ENCODE assay signal across 12 cellular contexts in genomic region chr12:52126605-52127578, GRCh38. TPM values are rescaled to one million over a fixed set of nuclear protein-coding genes. Genes with fewer than 3 reads are reported as not detected.
A peak's percentile ranks its signal among the peaks of the same experiment; 100 is the strongest.
DNase-seq lines count a peak whose midpoint lies in the region; TF ChIP-seq lines count a peak whose summit lies in the region.
"Had no signal": no experiment of that assay in that cellular context is flagged by ENCODE, and none has a peak within 500 bp of the region (broad histone marks: within the 10 kb centered on the region; RNA-seq: fewer than 3 reads in every experiment).

No MANE protein-coding gene starts in this region.

- H3K9ac ChIP-seq in BLaER1, result 0 out of 2 replicates have a peak overlapping the region, but pooled peaks have one; percentile 8

- no peak overlapping the region for H3K4me3 Mint-ChIP-seq in osteocyte (ENCODE audit: unreplicated experiment)

- no peaks in the 10 kb centered on the region for H4K20me1 ChIP-seq in BLaER1

- no peak overlapping the region for H3K4me3 ChIP-seq in BLaER1
- no peak overlapping the region for H3K4me3 ChIP-seq in SJCRH30
- H3K4me3 ChIP-seq: MG63, skin epidermis had no signal

- H3K4me1 ChIP-seq in BLaER1 (peaks cover 93% of the 10 kb centered on the region), SJCRH30 (peaks cover 14% of the 10 kb centered on the region; the same call in 1 of the 2 replicates)

- H3K36me3 ChIP-seq in BLaER1 (no peaks in the 10 kb centered on the region), SJCRH30 (no peaks in the 10 kb centered on the region)
- H3K36me3 ChIP-seq: MG63 had no signal

- intact Hi-C loops in cardiac septum (cut with DNase I), result no loop called here

- no peaks in the 10 kb centered on the region for H3K27me3 Mint-ChIP-seq in osteocyte (ENCODE audit: unreplicated experiment)

- peak; percentile 78 for DNase-seq in NCI-H69 (lab: John Stamatoyannopoulos, UW)
- peak; percentile 73 for DNase-seq in cardiac septum (ENCODE audit: low spot score)
- no peak for DNase-seq in osteocyte (ENCODE audit: extremely low spot score, unreplicated experiment)
- no peak for DNase-seq in CD1c-positive myeloid dendritic cell (ENCODE audit: extremely low spot score)
- no peak for DNase-seq in activated T-cell treated with anti-CD3 and anti-CD28 coated beads, Interleukin-2, amount 50 U/mL, for 48 hours
- DNase-seq in SJCRH30, result no peak
- no peak for DNase-seq in HT-29 (ENCODE audit: low spot score)
- DNase-seq: activated effector memory CD4-positive, alpha-beta T cell treated with Interleukin-2 at 50 U/mL for 16 hours; MG63; OCI-M1 had no signal

- peak overlapping the region; percentile 81 for H3K27ac ChIP-seq in BLaER1
- no peak overlapping the region for H3K27ac ChIP-seq in SJCRH30

- H3K27me3 ChIP-seq in BLaER1 (no peaks in the 10 kb centered on the region), SJCRH30 (peaks cover 18% of the 10 kb centered on the region)
- H3K27me3 ChIP-seq: MG63 had no signal

- TF ChIP-seq CTCF in osteocyte (IDR thresholded peaks at IDR 0.05), result no peak

- peaks cover 18% of the 10 kb centered on the region for H3K4me1 Mint-ChIP-seq in osteocyte (ENCODE audit: unreplicated experiment)

- H3K36me3 Mint-ChIP-seq in osteocyte (ENCODE audit: unreplicated experiment), result no peaks in the 10 kb centered on the region

- H3K4me2 ChIP-seq in BLaER1, result peak overlapping the region; percentile 82

- H3K27ac Mint-ChIP-seq in osteocyte (ENCODE audit: unreplicated experiment), result peak overlapping the region; percentile 19

- H3K9me3 Mint-ChIP-seq in osteocyte (ENCODE audit: unreplicated experiment), result no peaks in the 10 kb centered on the region

- H3K9me3 ChIP-seq in BLaER1 (no peaks in the 10 kb centered on the region), SJCRH30 (replicated peaks) (no peaks in the 10 kb centered on the region)
- H3K9me3 ChIP-seq: MG63 had no signal

RNA-seq across cellular contexts. Expression of gene SMIM41, which starts 47.4 kb away (rescaled TPM):
- total RNA-seq in cardiac septum, result not detected
- not detected in 2 replicates for total RNA-seq in osteocyte
- total RNA-seq in SJCRH30 (2014; rRNA removed; shearing (Covaris generic)), result not detected in 2 replicates
- total RNA-seq in HT-29 (2014; rRNA removed; shearing (Covaris generic)), result not detected in 2 replicates

RNA-seq across cellular contexts. Expression of gene ATG101, which starts 57.1 kb away (rescaled TPM):
- total RNA-seq in cardiac septum, result 23.2 TPM
- total RNA-seq in osteocyte, result 41.7 and 46.1 TPM in 2 replicates
- 48.6 and 52.1 TPM in 2 replicates for total RNA-seq in SJCRH30 (2014; rRNA removed; shearing (Covaris generic))
- total RNA-seq in HT-29 (2014; rRNA removed; shearing (Covaris generic)), result 105 and 114 TPM in 2 replicates

Comparison
In these comparisons a context has a peak if more than half of its experiments do, and no peak if none do; other contexts are left out.
1. DNase-seq: peak in NCI-H69 (single experiment) and cardiac septum (single experiment); none in osteocyte (single experiment), CD1c-positive myeloid dendritic cell (single experiment), activated T-cell treated with anti-CD3 and anti-CD28 coated beads, Interleukin-2, amount 50 U/mL, for 48 hours (0 of 2), SJCRH30 (0 of 2) and HT-29 (single experiment).